In the genomic region with DNA sequence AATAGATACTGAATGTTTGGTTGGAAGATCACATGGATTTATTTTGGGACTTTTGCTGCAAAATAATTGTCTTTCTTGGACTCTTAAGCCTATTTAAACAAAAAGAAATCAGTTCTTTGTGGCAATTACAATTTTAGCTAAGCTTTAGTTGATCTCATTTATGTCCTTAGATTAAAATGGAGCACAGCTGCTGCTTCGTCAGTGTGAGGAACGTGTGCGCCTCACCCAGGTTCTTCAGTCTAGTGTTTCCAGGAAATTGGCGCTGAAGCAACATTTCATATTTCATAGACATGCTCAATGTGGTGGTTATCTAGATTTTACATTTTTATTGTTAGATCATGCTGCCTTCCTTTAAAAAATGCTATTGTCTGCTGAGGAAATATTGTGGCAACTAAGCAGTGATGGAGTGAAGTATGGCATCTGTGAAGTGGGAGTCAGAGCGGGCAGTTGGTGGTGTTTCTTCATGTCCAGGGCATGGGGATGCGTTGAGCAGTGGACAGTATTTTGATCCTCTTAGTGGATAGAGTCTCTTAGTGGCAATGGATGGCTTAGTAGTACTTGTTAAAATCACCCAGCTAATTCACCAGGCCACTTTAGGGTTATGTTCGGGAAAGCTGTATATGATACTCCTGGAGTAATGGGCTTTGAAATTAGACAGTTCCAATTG, we compare ENCODE assay signal across 1 cellular context.
TF ChIP-seq lines count a peak whose summit lies in the region.

No MANE protein-coding gene starts in this region.

TF ChIP-seq in GM23338, 12 proteins besides CTCF, POLR2A, EP300 and RAD21:
- TF ChIP-seq, protein P1, sequence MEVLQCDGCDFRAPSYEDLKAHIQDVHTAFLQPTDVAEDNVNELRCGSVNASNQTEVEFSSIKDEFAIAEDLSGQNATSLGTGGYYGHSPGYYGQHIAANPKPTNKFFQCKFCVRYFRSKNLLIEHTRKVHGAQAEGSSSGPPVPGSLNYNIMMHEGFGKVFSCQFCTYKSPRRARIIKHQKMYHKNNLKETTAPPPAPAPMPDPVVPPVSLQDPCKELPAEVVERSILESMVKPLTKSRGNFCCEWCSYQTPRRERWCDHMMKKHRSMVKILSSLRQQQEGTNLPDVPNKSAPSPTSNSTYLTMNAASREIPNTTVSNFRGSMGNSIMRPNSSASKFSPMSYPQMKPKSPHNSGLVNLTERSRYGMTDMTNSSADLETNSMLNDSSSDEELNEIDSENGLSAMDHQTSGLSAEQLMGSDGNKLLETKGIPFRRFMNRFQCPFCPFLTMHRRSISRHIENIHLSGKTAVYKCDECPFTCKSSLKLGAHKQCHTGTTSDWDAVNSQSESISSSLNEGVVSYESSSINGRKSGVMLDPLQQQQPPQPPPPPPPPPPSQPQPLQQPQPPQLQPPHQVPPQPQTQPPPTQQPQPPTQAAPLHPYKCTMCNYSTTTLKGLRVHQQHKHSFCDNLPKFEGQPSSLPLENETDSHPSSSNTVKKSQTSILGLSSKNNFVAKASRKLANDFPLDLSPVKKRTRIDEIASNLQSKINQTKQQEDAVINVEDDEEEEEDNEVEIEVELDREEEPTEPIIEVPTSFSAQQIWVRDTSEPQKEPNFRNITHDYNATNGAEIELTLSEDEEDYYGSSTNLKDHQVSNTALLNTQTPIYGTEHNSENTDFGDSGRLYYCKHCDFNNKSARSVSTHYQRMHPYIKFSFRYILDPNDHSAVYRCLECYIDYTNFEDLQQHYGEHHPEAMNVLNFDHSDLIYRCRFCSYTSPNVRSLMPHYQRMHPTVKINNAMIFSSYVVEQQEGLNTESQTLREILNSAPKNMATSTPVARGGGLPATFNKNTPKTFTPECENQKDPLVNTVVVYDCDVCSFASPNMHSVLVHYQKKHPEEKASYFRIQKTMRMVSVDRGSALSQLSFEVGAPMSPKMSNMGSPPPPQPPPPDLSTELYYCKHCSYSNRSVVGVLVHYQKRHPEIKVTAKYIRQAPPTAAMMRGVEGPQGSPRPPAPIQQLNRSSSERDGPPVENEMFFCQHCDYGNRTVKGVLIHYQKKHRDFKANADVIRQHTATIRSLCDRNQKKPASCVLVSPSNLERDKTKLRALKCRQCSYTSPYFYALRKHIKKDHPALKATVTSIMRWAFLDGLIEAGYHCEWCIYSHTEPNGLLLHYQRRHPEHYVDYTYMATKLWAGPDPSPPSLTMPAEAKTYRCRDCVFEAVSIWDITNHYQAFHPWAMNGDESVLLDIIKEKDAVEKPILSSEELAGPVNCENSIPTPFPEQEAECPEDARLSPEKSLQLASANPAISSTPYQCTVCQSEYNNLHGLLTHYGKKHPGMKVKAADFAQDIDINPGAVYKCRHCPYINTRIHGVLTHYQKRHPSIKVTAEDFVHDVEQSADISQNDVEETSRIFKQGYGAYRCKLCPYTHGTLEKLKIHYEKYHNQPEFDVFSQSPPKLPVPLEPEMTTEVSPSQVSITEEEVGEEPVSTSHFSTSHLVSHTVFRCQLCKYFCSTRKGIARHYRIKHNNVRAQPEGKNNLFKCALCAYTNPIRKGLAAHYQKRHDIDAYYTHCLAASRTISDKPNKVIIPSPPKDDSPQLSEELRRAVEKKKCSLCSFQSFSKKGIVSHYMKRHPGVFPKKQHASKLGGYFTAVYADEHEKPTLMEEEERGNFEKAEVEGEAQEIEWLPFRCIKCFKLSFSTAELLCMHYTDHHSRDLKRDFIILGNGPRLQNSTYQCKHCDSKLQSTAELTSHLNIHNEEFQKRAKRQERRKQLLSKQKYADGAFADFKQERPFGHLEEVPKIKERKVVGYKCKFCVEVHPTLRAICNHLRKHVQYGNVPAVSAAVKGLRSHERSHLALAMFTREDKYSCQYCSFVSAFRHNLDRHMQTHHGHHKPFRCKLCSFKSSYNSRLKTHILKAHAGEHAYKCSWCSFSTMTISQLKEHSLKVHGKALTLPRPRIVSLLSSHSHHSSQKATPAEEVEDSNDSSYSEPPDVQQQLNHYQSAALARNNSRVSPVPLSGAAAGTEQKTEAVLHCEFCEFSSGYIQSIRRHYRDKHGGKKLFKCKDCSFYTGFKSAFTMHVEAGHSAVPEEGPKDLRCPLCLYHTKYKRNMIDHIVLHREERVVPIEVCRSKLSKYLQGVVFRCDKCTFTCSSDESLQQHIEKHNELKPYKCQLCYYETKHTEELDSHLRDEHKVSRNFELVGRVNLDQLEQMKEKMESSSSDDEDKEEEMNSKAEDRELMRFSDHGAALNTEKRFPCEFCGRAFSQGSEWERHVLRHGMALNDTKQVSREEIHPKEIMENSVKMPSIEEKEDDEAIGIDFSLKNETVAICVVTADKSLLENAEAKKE (CRISPR knock-in tag; IDR thresholded peaks at IDR 0.05), result no peak
- TF ChIP-seq STAT1 (IDR thresholded peaks at IDR 0.05; ENCODE audit: unreplicated experiment), result no peak
- TF ChIP-seq, protein P2, sequence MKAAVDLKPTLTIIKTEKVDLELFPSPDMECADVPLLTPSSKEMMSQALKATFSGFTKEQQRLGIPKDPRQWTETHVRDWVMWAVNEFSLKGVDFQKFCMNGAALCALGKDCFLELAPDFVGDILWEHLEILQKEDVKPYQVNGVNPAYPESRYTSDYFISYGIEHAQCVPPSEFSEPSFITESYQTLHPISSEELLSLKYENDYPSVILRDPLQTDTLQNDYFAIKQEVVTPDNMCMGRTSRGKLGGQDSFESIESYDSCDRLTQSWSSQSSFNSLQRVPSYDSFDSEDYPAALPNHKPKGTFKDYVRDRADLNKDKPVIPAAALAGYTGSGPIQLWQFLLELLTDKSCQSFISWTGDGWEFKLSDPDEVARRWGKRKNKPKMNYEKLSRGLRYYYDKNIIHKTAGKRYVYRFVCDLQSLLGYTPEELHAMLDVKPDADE (IDR thresholded peaks at IDR 0.05), result no peak
- no peak for TF ChIP-seq ZNF114 (CRISPR knock-in tag; IDR thresholded peaks at IDR 0.05)
- TF ChIP-seq CREB1 (CRISPR knock-in tag; IDR thresholded peaks at IDR 0.05; ENCODE audit: low read depth), result no peak
- no peak for TF ChIP-seq EZH2 (IDR thresholded peaks at IDR 0.05; ENCODE audit: low read depth, unreplicated experiment)
- TF ChIP-seq, protein P3, sequence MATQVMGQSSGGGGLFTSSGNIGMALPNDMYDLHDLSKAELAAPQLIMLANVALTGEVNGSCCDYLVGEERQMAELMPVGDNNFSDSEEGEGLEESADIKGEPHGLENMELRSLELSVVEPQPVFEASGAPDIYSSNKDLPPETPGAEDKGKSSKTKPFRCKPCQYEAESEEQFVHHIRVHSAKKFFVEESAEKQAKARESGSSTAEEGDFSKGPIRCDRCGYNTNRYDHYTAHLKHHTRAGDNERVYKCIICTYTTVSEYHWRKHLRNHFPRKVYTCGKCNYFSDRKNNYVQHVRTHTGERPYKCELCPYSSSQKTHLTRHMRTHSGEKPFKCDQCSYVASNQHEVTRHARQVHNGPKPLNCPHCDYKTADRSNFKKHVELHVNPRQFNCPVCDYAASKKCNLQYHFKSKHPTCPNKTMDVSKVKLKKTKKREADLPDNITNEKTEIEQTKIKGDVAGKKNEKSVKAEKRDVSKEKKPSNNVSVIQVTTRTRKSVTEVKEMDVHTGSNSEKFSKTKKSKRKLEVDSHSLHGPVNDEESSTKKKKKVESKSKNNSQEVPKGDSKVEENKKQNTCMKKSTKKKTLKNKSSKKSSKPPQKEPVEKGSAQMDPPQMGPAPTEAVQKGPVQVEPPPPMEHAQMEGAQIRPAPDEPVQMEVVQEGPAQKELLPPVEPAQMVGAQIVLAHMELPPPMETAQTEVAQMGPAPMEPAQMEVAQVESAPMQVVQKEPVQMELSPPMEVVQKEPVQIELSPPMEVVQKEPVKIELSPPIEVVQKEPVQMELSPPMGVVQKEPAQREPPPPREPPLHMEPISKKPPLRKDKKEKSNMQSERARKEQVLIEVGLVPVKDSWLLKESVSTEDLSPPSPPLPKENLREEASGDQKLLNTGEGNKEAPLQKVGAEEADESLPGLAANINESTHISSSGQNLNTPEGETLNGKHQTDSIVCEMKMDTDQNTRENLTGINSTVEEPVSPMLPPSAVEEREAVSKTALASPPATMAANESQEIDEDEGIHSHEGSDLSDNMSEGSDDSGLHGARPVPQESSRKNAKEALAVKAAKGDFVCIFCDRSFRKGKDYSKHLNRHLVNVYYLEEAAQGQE (IDR thresholded peaks at IDR 0.05; ENCODE audit: unreplicated experiment), result no peak
- TF ChIP-seq ZNF331 (CRISPR knock-in tag; IDR thresholded peaks at IDR 0.05; ENCODE audit: low read depth), result no peak
- no peak for TF ChIP-seq JUNB (IDR thresholded peaks at IDR 0.05; ENCODE audit: unreplicated experiment)
- TF ChIP-seq NANOG (IDR thresholded peaks at IDR 0.05; ENCODE audit: borderline replicate concordance), result no peak
- no peak for TF ChIP-seq POLR2AphosphoS5 (IDR thresholded peaks at IDR 0.05; ENCODE audit: low read depth)
- TF ChIP-seq EZH2phosphoT487 (IDR thresholded peaks at IDR 0.05; ENCODE audit: unreplicated experiment), result no peak
